ENCODE assay signal across 17 cellular contexts in the genomic region with DNA sequence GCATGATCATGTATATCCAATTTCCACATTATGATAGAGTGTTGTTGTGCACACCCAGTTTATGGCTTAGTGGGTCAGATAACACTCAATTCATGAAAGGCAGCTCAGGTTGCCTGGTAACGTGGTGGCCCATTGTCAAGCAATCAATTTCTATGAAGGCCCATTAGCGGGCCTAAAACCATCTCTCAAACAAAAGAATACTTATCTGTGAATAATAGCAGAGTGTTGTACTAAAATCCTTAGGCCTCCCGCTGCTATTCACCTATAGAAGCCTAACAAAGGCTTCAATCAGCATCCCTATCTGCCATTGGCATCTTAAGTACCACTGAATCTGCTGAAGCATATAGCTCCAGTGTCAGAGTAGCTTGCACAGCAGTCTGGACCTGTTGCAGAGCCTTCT.
DNase-seq lines count a peak whose midpoint lies in the region; ATAC-seq and TF ChIP-seq lines count a peak whose summit lies in the region.
"Had no signal": no experiment of that assay in that cellular context is flagged by ENCODE, and none has a peak within 500 bp of the region (broad histone marks: within the 10 kb centered on the region; RNA-seq: fewer than 3 reads in every experiment).

No MANE protein-coding gene starts in this region.

- TF ChIP-seq CTCF in BE2C (IDR thresholded peaks at IDR 0.05; ENCODE audit: low read depth, low read length): no peak

- no peak overlapping the region for H2BK15ac ChIP-seq in neuronal stem cell (ENCODE audit: low read length)

- H2AFZ ChIP-seq in neuronal stem cell (ENCODE audit: low read length): no peak overlapping the region

- H3K4me2 ChIP-seq in neuronal stem cell (ENCODE audit: insufficient read depth, low read length, poor library complexity, severe bottlenecking): no peak overlapping the region
- H3K4me2 ChIP-seq: BLaER1 treated with 17β-estradiol and CSF1 and Interleukin-3, amounts not matched to agents 10 nM and 100 nM had no signal

- WGBS in neuronal stem cell (ENCODE audit: extremely low coverage in 2 of 2, insufficient read length in 2 of 2, insufficient replicate concordance in 1 of 2), 2 donors: no CpG with 5 or more reads among the region's 3 CpGs

- no peak overlapping the region for H3K14ac ChIP-seq in neuronal stem cell (ENCODE audit: low read length)

- H3K36me3 ChIP-seq in neuronal stem cell (replicated peaks in 1 of 2; ENCODE audit: control insufficient read depth in 2 of 2, insufficient read depth in 2 of 2, low read length in 2 of 2) (no peaks in the 10 kb centered on the region), BE2C (no peaks in the 10 kb centered on the region)
- H3K36me3 ChIP-seq: BLaER1 treated with 17β-estradiol and CSF1 and Interleukin-3, amounts not matched to agents 10 nM and 100 nM had no signal

- no peak overlapping the region for H3K23ac ChIP-seq in neuronal stem cell (ENCODE audit: low read depth, low read length, poor library complexity)

- ATAC-seq in GM18909 (IDR thresholded peaks at IDR 0.05; ENCODE audit: poor library complexity, unreplicated experiment): no peak
- ATAC-seq: HCT116 had no signal

- H3K79me1 ChIP-seq in neuronal stem cell (ENCODE audit: low read depth, low read length): no peaks in the 10 kb centered on the region

- POLR2A ChIA-PET in HEK293T (lab: Yijun Ruan, JAX): no interaction called here

- no peak overlapping the region for H4K8ac ChIP-seq in neuronal stem cell (ENCODE audit: low read depth, low read length)

- H2BK12ac ChIP-seq in neuronal stem cell (ENCODE audit: low read length): no peak overlapping the region

- H2BK5ac ChIP-seq in neuronal stem cell (ENCODE audit: low read length): no peak overlapping the region

- no peaks in the 10 kb centered on the region for H3K9me3 ChIP-seq in neuronal stem cell (replicated peaks in 1 of 2; ENCODE audit: control insufficient read depth in 2 of 2, insufficient read depth in 1 of 2, low read depth in 1 of 2, low read length in 2 of 2)
- no peaks in the 10 kb centered on the region for H3K9me3 ChIP-seq in BE2C

- H3K18ac ChIP-seq in neuronal stem cell (ENCODE audit: low read length): no peak overlapping the region

- H3K4me3 ChIP-seq in neuronal stem cell (ENCODE audit: low read length in 2 of 2): no peak overlapping the region
- no peak overlapping the region for H3K4me3 ChIP-seq in BE2C (ENCODE audit: low read depth, low read length)
- H3K4me3 ChIP-seq: BLaER1 treated with 17β-estradiol and CSF1 and Interleukin-3, amounts not matched to agents 10 nM and 100 nM had no signal

- no peak overlapping the region for H2AK5ac ChIP-seq in neuronal stem cell (ENCODE audit: low read depth, low read length)

- H3K4me1 ChIP-seq in neuronal stem cell (ENCODE audit: control insufficient read depth in 2 of 2, insufficient read depth in 1 of 2, low read depth in 1 of 2, low read length in 2 of 2): no peaks in the 10 kb centered on the region
- H3K4me1 ChIP-seq in BE2C: no peaks in the 10 kb centered on the region
- H3K4me1 ChIP-seq: BLaER1 treated with 17β-estradiol and CSF1 and Interleukin-3, amounts not matched to agents 10 nM and 100 nM had no signal

- no peak overlapping the region for H4K91ac ChIP-seq in neuronal stem cell (ENCODE audit: low read depth, low read length, poor library complexity)

- no peak overlapping the region for H3K4ac ChIP-seq in neuronal stem cell (ENCODE audit: low read length)

- H3K27me3 ChIP-seq in neuronal stem cell (ENCODE audit: control insufficient read depth in 3 of 3, insufficient read depth in 3 of 3, low read depth in 1 of 3, low read length in 3 of 3): no peaks in the 10 kb centered on the region
- no peaks in the 10 kb centered on the region for H3K27me3 ChIP-seq in BE2C

- CTCF ChIA-PET in HEK293T (lab: Yijun Ruan, JAX): no interaction called here

- H3K27ac ChIP-seq in neuronal stem cell (replicated peaks; ENCODE audit: low read length): peak overlapping the region; percentile 7
- H3K27ac ChIP-seq: BLaER1 treated with 17β-estradiol and CSF1 and Interleukin-3, amounts not matched to agents 10 nM and 100 nM had no signal

- no peak overlapping the region for H2BK120ac ChIP-seq in neuronal stem cell (ENCODE audit: low read depth, low read length)

- no peak overlapping the region for H3K9ac ChIP-seq in neuronal stem cell (ENCODE audit: low read depth, low read length, poor library complexity)
- H3K9ac ChIP-seq: BLaER1 treated with 17β-estradiol and CSF1 and Interleukin-3, amounts not matched to agents 10 nM and 100 nM had no signal

- DNase-seq in DMS153 (lab: John Stamatoyannopoulos, UW): peak; percentile 58
- DNase-seq in NCI-H1105 treated with DMSO at 0.1 percent for 48 hours (lab: John Stamatoyannopoulos, UW): peak; percentile 63
- DNase-seq in NCI-H748 (lab: John Stamatoyannopoulos, UW; ENCODE audit: unreplicated experiment): peak; percentile 95
- no peak for DNase-seq in neuronal stem cell (ENCODE audit: low spot score)
- no peak for DNase-seq in BE2C
- DNase-seq in HEK293T (ENCODE audit: extremely low spot score): no peak
- DNase-seq: 8988T; AML-193; Calu3; CD4-positive, CD25-positive, alpha-beta regulatory T cell; DND-41; GDM1; IMR-90; KBM-7 had no signal

TF ChIP-seq in HEK293T, 16 proteins besides CTCF, POLR2A, EP300 and RAD21:
- TF ChIP-seq ELF4 (IDR thresholded peaks at IDR 0.05) (no peak), PKNOX1 (IDR thresholded peaks at IDR 0.05) (no peak), FOXA1 (IDR thresholded peaks at IDR 0.05) (no peak), NFRKB (IDR thresholded peaks at IDR 0.05) (no peak), SP1 (IDR thresholded peaks at IDR 0.05) (no peak), HDGF (IDR thresholded peaks at IDR 0.05; ENCODE audit: borderline replicate concordance) (no peak), SUZ12 (IDR thresholded peaks at IDR 0.05) (no peak), LEF1 (IDR thresholded peaks at IDR 0.05; ENCODE audit: borderline replicate concordance) (no peak), ARNT (IDR thresholded peaks at IDR 0.05) (no peak), L3MBTL2 (conservative IDR thresholded peaks at IDR 0.05) (no peak)
TF ChIP-seq in HEK293T: peak in this region for 0.

Comparison
In these comparisons a context has a peak if more than half of its experiments do, and no peak if none do; other contexts are left out.
1. DNase-seq: peak in DMS153 (single experiment), NCI-H1105 treated with DMSO at 0.1 percent for 48 hours (single experiment) and NCI-H748 (single experiment); none in neuronal stem cell (single experiment), BE2C (single experiment) and HEK293T (single experiment).